Comparison of ENCODE assay signal across 17 cellular contexts in the genomic region with DNA sequence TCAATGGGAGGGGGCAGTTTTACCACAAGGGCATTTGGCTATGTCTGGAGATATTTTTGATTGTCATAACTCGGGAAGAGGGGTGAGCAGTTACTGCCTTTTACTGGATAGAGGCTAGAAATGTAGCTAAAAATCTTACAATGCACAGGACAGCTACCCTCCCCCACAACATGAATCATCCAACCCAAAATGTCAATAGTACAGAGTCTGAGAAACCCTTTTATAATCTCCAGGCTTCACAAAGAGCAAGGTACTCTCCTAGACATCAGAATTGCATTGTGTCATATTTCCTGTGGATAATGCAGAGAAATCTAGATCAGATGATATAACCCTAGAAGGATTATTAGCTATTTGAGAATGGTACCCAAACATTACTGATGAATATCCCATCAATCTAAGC.
A peak's percentile ranks its signal among the peaks of the same experiment; 100 is the strongest.
DNase-seq lines count a peak whose midpoint lies in the region; ATAC-seq, FAIRE-seq and TF ChIP-seq lines count a peak whose summit lies in the region.
"Had no signal": no experiment of that assay in that cellular context is flagged by ENCODE, and none has a peak within 500 bp of the region (broad histone marks: within the 10 kb centered on the region; RNA-seq: fewer than 3 reads in every experiment).

No MANE protein-coding gene starts in this region.

- POLR2A ChIA-PET in IMR-90 (lab: Charles Lee; ENCODE audit: unreplicated experiment): no interaction called here

- H3K9me3 ChIP-seq in IMR-90 (ENCODE audit: control insufficient read depth, insufficient read depth, low read length): no peaks in the 10 kb centered on the region
- H3K9me3 ChIP-seq: HAP-1, left lung, sigmoid colon, tibial artery had no signal

- DNase-seq in EH (ENCODE audit: low read depth) (peak; percentile 68), IMR-90 (peak; percentile 57), bronchial epithelial cell (ENCODE audit: low read depth) (peak; percentile 44), iris pigment epithelial cell (ENCODE audit: low read depth) (peak; percentile 69), cerebellar nuclear complex (lab: John Stamatoyannopoulos, UW) (no peak), SKM-1 treated with dmso at 0.1 percent for 144 hours (lab: John Stamatoyannopoulos, UW; ENCODE audit: unreplicated experiment) (no peak)
- DNase-seq: activated effector memory CD4-positive, alpha-beta T cell treated with anti-CD3 and anti-CD28 coated beads, Interleukin-2, amount 50 U/mL, for 16 hours; aorta; left lung; NCI-H1092; NCI-H2081 treated with DMSO at 0.1 percent for 48 hours; sigmoid colon; tibial artery had no signal

- in situ Hi-C loops in IMR-90 (cut with MboI; ENCODE audit: low sequenced_read_pairs): loop anchor here (10.0 kb wide), 1 partner anchor 260 kb away; no protein-coding TSS in a partner anchor

- H4K5ac ChIP-seq in IMR-90 (ENCODE audit: low read depth, low read length): peak overlapping the region; percentile 95

- H3K9ac ChIP-seq in IMR-90 (ENCODE audit: low read depth, low read length): peak overlapping the region; percentile 42; the same call in 1 of the 2 replicates

- peak overlapping the region; percentile 99 for H3K18ac ChIP-seq in IMR-90 (ENCODE audit: low read depth, low read length)

- peak overlapping the region; percentile 87 for H2BK120ac ChIP-seq in IMR-90 (ENCODE audit: low read depth, low read length)

- ATAC-seq in IMR-90 (ENCODE audit: low read depth): peak; percentile 60
- no peak for ATAC-seq in HG02938 (IDR thresholded peaks at IDR 0.05; ENCODE audit: unreplicated experiment)
- ATAC-seq in HG02885 (IDR thresholded peaks at IDR 0.05; ENCODE audit: poor library complexity, unreplicated experiment): no peak
- ATAC-seq: Panc1 had no signal

- TF ChIP-seq CTCF in IMR-90 (conservative IDR thresholded peaks at IDR 0.05; ENCODE audit: low read depth, low read length) (no peak), bronchial epithelial cell (IDR thresholded peaks at IDR 0.05; ENCODE audit: insufficient read depth, low read length, severe bottlenecking) (no peak)

- no TSS peak for BruUV-seq in IMR-90 (replicated peaks; lab: Mats Ljungman, UMichigan)

- dilution Hi-C loops in IMR-90 (cut with HindIII; ENCODE audit: low sequenced_read_pairs, unreplicated experiment): no loop called here

- FAIRE-seq in bronchial epithelial cell (lab: Jason Lieb, UNC): no peak

- peak overlapping the region; percentile 84 for H2BK20ac ChIP-seq in IMR-90 (ENCODE audit: low read depth, low read length)

- no peaks in the 10 kb centered on the region for H3K9me1 ChIP-seq in IMR-90 (ENCODE audit: insufficient read depth, low read length)

- CTCF ChIA-PET in IMR-90 (lab: Yijun Ruan, JAX): interaction anchor here (0.6 to 0.7 kb wide), 2 partner anchors 9 to 156 kb away, joined by 4 to 5 read pairs; no protein-coding TSS in a partner anchor

- intact Hi-C loops in IMR-90 (cut with micrococcal nuclease): loop anchor here (5.0 kb wide), 1 partner anchor 272 kb away; no protein-coding TSS in a partner anchor

- peak overlapping the region; percentile 16; the same call in 1 of the 2 replicates for H2AK5ac ChIP-seq in IMR-90 (ENCODE audit: low read depth, low read length)

- H3K36me3 ChIP-seq in IMR-90 (ENCODE audit: control insufficient read depth, insufficient read depth, low read length): no peaks in the 10 kb centered on the region
- H3K36me3 ChIP-seq in bronchial epithelial cell (ENCODE audit: control insufficient read depth, insufficient read depth, low read length): no peaks in the 10 kb centered on the region
- H3K36me3 ChIP-seq: HAP-1, left lung, sigmoid colon, tibial artery had no signal

- WGBS in IMR-90 (ENCODE audit: extremely low coverage in 2 of 2, insufficient read length in 1 of 2), 2 experiments: no CpG with 5 or more reads among the region's 1 CpG

- peaks cover 9% of the 10 kb centered on the region for H3K4me1 ChIP-seq in IMR-90 (ENCODE audit: control insufficient read depth, insufficient read depth, low read length)
- H3K4me1 ChIP-seq: HAP-1, left lung had no signal

- no peaks in the 10 kb centered on the region for H3K27me3 ChIP-seq in IMR-90 (ENCODE audit: control insufficient read depth, insufficient read depth, low read length)
- no peaks in the 10 kb centered on the region for H3K27me3 ChIP-seq in bronchial epithelial cell (ENCODE audit: control insufficient read depth, insufficient read depth, low read length)
- H3K27me3 ChIP-seq: left lung, sigmoid colon, tibial artery had no signal

- no peak for TF ChIP-seq RAD21 in IMR-90 (IDR thresholded peaks at IDR 0.05; ENCODE audit: low read length)

- no peak overlapping the region for H2AK9ac ChIP-seq in IMR-90 (replicated peaks; ENCODE audit: low read depth, low read length, poor library complexity)

- H2BK15ac ChIP-seq in IMR-90 (ENCODE audit: low read depth, low read length): peak overlapping the region; percentile 68; the same call in 1 of the 3 replicates

- H3K56ac ChIP-seq in IMR-90 (ENCODE audit: extremely low read depth, insufficient read depth, low read length): peak overlapping the region; percentile 71; the same call in 1 of the 2 replicates

- no peak overlapping the region for H3K4me3 ChIP-seq in IMR-90 (ENCODE audit: insufficient read depth, low read depth, low read length)
- no peak overlapping the region for H3K4me3 ChIP-seq in bronchial epithelial cell (ENCODE audit: low read depth, low read length)
- H3K4me3 ChIP-seq: HAP-1, left lung, sigmoid colon, tibial artery had no signal

- H2AFZ ChIP-seq in IMR-90 (replicated peaks; ENCODE audit: low read length, poor library complexity): no peak overlapping the region

- H4K8ac ChIP-seq in IMR-90 (ENCODE audit: low read depth in 2 of 2, low read length in 2 of 2): peak overlapping the region; percentile 30 to 82; a peak in 2 of 4 replicates

- no peaks in the 10 kb centered on the region for H3K79me1 ChIP-seq in IMR-90 (ENCODE audit: low read depth in 1 of 2, low read length in 2 of 2)

- no peak for TF ChIP-seq POLR2A in IMR-90 (IDR thresholded peaks at IDR 0.05; ENCODE audit: low read depth, low read length)

- H2BK5ac ChIP-seq in IMR-90 (ENCODE audit: low read depth, low read length, poor library complexity, severe bottlenecking): peak overlapping the region; percentile 93

- H3K4me2 ChIP-seq in IMR-90 (ENCODE audit: low read depth, low read length): peak overlapping the region; percentile 94

- H4K20me1 ChIP-seq in IMR-90 (ENCODE audit: insufficient read depth, low read length): no peaks in the 10 kb centered on the region; the same call in 1 of the 2 replicates

- peak overlapping the region; percentile 82; the same call in 1 of the 2 replicates for H3K4ac ChIP-seq in IMR-90 (ENCODE audit: low read depth, low read length)

- peak overlapping the region; percentile 41; the same call in 1 of the 2 replicates for H3K23ac ChIP-seq in IMR-90 (ENCODE audit: low read depth, low read length)

- H3K27ac ChIP-seq in IMR-90 (ENCODE audit: insufficient read depth, low read length): peak overlapping the region; percentile 98
- H3K27ac ChIP-seq: left lung, tibial artery had no signal

- H3K14ac ChIP-seq in IMR-90 (replicated peaks; ENCODE audit: low read depth, low read length): peak overlapping the region; percentile 65

- H4K91ac ChIP-seq in IMR-90 (ENCODE audit: insufficient read depth, low read depth, low read length): peak overlapping the region; percentile 41

TF ChIP-seq in IMR-90, 13 proteins besides CTCF, POLR2A, EP300 and RAD21:
- TF ChIP-seq CHD1 (IDR thresholded peaks at IDR 0.05; ENCODE audit: low read depth, low read length) (no peak), MXI1 (IDR thresholded peaks at IDR 0.05; ENCODE audit: borderline replicate concordance, low read depth, low read length) (no peak), NFE2L2 (IDR thresholded peaks at IDR 0.05; ENCODE audit: low read depth, low read length) (no peak), USF2 (IDR thresholded peaks at IDR 0.05; ENCODE audit: low read depth, low read length) (no peak), MAFK (IDR thresholded peaks at IDR 0.05; ENCODE audit: low read depth, low read length) (no peak), FOS (IDR thresholded peaks at IDR 0.05; ENCODE audit: low read depth, low read length) (no peak), RFX5 (IDR thresholded peaks at IDR 0.05; ENCODE audit: low read depth, low read length) (no peak), MAZ (IDR thresholded peaks at IDR 0.05; ENCODE audit: borderline replicate concordance, low read depth, low read length) (no peak), SMC3 (IDR thresholded peaks at IDR 0.05; ENCODE audit: low read depth, low read length) (no peak), RCOR1 (IDR thresholded peaks at IDR 0.05; ENCODE audit: insufficient replicate concordance, low read length) (no peak), CEBPB (IDR thresholded peaks at IDR 0.05; ENCODE audit: low read depth, low read length) (no peak), BHLHE40 (IDR thresholded peaks at IDR 0.05; ENCODE audit: low read depth, low read length) (no peak)
- TF ChIP-seq, protein P1, sequence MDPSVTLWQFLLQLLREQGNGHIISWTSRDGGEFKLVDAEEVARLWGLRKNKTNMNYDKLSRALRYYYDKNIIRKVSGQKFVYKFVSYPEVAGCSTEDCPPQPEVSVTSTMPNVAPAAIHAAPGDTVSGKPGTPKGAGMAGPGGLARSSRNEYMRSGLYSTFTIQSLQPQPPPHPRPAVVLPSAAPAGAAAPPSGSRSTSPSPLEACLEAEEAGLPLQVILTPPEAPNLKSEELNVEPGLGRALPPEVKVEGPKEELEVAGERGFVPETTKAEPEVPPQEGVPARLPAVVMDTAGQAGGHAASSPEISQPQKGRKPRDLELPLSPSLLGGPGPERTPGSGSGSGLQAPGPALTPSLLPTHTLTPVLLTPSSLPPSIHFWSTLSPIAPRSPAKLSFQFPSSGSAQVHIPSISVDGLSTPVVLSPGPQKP (IDR thresholded peaks at IDR 0.05; ENCODE audit: borderline replicate concordance, low read depth, low read length): no peak

Comparison
In these comparisons a context has a peak if more than half of its experiments do, and no peak if none do; other contexts are left out.
1. DNase-seq: peak in EH (single experiment), IMR-90 (single experiment), bronchial epithelial cell (single experiment) and iris pigment epithelial cell (single experiment); none in cerebellar nuclear complex (0 of 2) and SKM-1 treated with dmso at 0.1 percent for 144 hours (single experiment).